Comparison of ENCODE assay signal across 3 cellular contexts in the genomic region with DNA sequence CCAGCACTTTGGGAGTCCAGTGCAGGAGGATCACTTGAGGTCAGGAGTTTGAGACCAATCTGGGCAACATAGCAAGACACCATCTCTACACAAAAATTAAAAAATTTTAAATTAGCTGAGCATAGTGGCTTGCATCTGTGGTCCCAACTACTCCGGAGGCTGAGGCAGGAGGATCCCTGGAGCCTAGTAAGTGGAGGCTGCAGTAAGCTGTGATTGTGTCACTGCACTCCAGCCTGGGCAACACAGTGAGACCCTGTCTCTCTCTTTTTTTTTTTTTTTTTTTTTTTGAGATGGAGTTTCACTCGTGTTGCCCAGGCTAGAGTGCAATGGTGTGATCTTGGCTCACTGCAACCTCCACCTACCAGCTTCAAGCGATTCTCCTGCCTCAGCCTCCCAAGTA.
TF ChIP-seq lines count a peak whose summit lies in the region.

No MANE protein-coding gene starts in this region.

TF ChIP-seq in WTC11, 78 proteins besides CTCF, POLR2A, EP300 and RAD21:
- peak; percentile 84 for TF ChIP-seq ZNF121 (CRISPR knock-in tag; IDR thresholded peaks at IDR 0.05)
- TF ChIP-seq GTF2I (CRISPR knock-in tag; conservative IDR thresholded peaks at IDR 0.05) = 0 out of 2 replicates have a peak, but pooled peaks have one; percentile 27
TF ChIP-seq in WTC11: peak in this region for 2; not testable (repeated sequence) for 76.

TF ChIP-seq in K562, 482 proteins besides CTCF, POLR2A, EP300 and RAD21:
- peak; percentile 97 for TF ChIP-seq ZNF121 (CRISPR knock-in tag; conservative IDR thresholded peaks at IDR 0.05)
- peak; percentile 39 for TF ChIP-seq RBM25 (IDR thresholded peaks at IDR 0.05; ENCODE audit: low read depth, low read length, severe bottlenecking)
TF ChIP-seq in K562: peak in this region for 2; not testable (repeated sequence) for 480.

TF ChIP-seq in HepG2, 621 proteins besides CTCF, POLR2A, EP300 and RAD21:
- TF ChIP-seq, protein P1, sequence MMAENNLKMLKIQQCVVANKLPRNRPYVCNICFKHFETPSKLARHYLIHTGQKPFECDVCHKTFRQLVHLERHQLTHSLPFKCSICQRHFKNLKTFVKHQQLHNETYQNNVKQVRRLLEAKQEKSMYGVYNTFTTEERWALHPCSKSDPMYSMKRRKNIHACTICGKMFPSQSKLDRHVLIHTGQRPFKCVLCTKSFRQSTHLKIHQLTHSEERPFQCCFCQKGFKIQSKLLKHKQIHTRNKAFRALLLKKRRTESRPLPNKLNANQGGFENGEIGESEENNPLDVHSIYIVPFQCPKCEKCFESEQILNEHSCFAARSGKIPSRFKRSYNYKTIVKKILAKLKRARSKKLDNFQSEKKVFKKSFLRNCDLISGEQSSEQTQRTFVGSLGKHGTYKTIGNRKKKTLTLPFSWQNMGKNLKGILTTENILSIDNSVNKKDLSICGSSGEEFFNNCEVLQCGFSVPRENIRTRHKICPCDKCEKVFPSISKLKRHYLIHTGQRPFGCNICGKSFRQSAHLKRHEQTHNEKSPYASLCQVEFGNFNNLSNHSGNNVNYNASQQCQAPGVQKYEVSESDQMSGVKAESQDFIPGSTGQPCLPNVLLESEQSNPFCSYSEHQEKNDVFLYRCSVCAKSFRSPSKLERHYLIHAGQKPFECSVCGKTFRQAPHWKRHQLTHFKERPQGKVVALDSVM (CRISPR knock-in tag; IDR thresholded peaks at IDR 0.05) = peak; percentile 49; the same call in 1 of the 2 replicates
- TF ChIP-seq ZNF121 (CRISPR knock-in tag; IDR thresholded peaks at IDR 0.05) = peak; percentile 57
